In the genomic region with DNA sequence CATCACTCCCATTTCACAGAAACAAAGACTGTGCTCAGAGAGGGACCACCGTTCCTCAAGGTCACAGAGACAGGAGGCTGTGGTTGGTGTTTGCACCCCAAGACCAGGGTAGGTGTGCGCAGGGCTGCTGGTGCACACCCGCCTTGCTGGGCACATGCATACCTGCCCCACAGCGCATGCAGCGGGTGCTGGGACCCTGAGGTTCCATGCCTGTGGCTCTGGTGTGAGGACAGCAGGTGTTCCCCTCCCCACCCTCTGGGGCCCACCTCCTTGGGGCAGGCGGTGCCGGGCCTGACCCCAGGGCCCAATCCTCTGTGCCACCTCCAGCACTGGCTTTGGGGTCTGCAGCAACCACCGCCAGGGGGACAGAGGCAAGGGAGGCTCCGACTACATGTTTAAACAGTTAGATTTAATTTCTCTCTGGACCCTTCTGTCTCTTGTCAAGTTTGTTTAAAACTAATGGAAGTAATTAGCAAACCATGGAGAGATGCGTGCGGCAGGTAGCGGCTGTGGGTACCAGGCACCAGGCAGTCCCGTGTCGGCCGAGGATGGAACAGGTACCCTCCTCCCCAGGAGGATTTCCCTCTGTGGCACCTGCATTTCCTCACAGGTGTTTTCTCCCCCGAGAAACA, we compare ENCODE assay signal across 22 cellular contexts.
"Had no signal": no experiment of that assay in that cellular context is flagged by ENCODE, and none has a peak within 500 bp of the region (broad histone marks: within the 10 kb centered on the region; RNA-seq: fewer than 3 reads in every experiment).

No MANE protein-coding gene starts in this region.

- H3K4me3 ChIP-seq: cardiac muscle cell had no signal

- H3K36me3 ChIP-seq: cardiac muscle cell had no signal

- DNase-seq: activated CD4-positive, alpha-beta T cell treated with anti-CD3 and anti-CD28 coated beads for 48 hours; activated CD4-positive, alpha-beta T cell treated with anti-CD3 and anti-CD28 coated beads, Interleukin-2, amount 50 U/mL, for 4 hours; activated CD4-positive, CD25-positive, alpha-beta regulatory T cell treated with anti-CD3 and anti-CD28 coated beads, Interleukin-2, amount 50 U/mL, for 72 hours; activated CD8-positive, alpha-beta T cell treated with anti-CD3 and anti-CD28 coated beads, Interleukin-2, amount 10 ng/mL, durations not matched to agents 7 days and 5 days; activated effector memory CD4-positive, alpha-beta T cell treated with anti-CD3 and anti-CD28 coated beads, Interleukin-2, amount 50 U/mL, for 16 hours; activated naive CD4-positive, alpha-beta T cell treated with Interleukin-2 at 50 U/mL for 16 hours; activated naive CD8-positive, alpha-beta T cell treated with anti-CD3 and anti-CD28 coated beads, Interleukin-2, amount 50 U/mL, for 24 hours; activated T-cell treated with anti-CD3 and anti-CD28 coated beads, Interleukin-2, amount 50 U/mL, for 4 hours; amniotic stem cell; MM.1S; NCI-H1048; NCI-H146; NCI-H187 treated with DMSO at 0.1 percent for 48 hours; NCI-H2081 treated with DMSO at 0.1 percent for 48 hours; NCI-H446; NCI-H524; PC-3; SHP77 treated with DMSO at 0.1 percent for 48 hours; T-helper 9 cell had no signal

- H3K27me3 ChIP-seq: cardiac muscle cell had no signal

- H3K27ac ChIP-seq: cardiac muscle cell had no signal

- FAIRE-seq: astrocyte, RCC 7860 had no signal
